10 cellular contexts compared by ENCODE assay signal in genomic region chr13:36817996-36818395, GRCh38. TPM values are rescaled to one million over a fixed set of nuclear protein-coding genes. Genes with fewer than 3 reads are reported as not detected.
DNase-seq lines count a peak whose midpoint lies in the region; ATAC-seq and TF ChIP-seq lines count a peak whose summit lies in the region.
"Had no signal": no experiment of that assay in that cellular context is flagged by ENCODE, and none has a peak within 500 bp of the region (broad histone marks: within the 10 kb centered on the region; RNA-seq: fewer than 3 reads in every experiment).

No MANE protein-coding gene starts in this region.

- ATAC-seq in GM21360 (IDR thresholded peaks at IDR 0.05; ENCODE audit: unreplicated experiment) (no peak), HG02571 (IDR thresholded peaks at IDR 0.05; ENCODE audit: unreplicated experiment) (no peak)

- intact Hi-C loops in left ventricle myocardium inferior (cut with micrococcal nuclease) (no loop called here), cardiac septum (cut with DNase I) (no loop called here)

- H3K4me1 ChIP-seq in left ventricle myocardium inferior (peaks cover 44% of the 10 kb centered on the region), iPS-20b (ENCODE audit: insufficient read depth, low read length) (peaks cover 14% of the 10 kb centered on the region; the same call in 1 of the 2 replicates)

- H3K36me3 ChIP-seq in left ventricle myocardium inferior (no peaks in the 10 kb centered on the region), WERI-Rb-1 (no peaks in the 10 kb centered on the region; the same call in 1 of the 2 replicates), iPS-20b (ENCODE audit: insufficient read depth, low read depth, low read length) (no peaks in the 10 kb centered on the region)

- TF ChIP-seq CTCF in left ventricle myocardium inferior (IDR thresholded peaks at IDR 0.05; ENCODE audit: borderline replicate concordance) (no peak), WERI-Rb-1 (IDR thresholded peaks at IDR 0.05; ENCODE audit: low read depth, low read length) (no peak)

- H3K4me3 ChIP-seq in left ventricle myocardium inferior = peak overlapping the region; percentile 93
- peak overlapping the region; percentile 69 for H3K4me3 ChIP-seq in WERI-Rb-1 (ENCODE audit: low read depth, low read length)
- H3K4me3 ChIP-seq in iPS-20b (ENCODE audit: low read length) = peak overlapping the region; percentile 85

- DNase-seq in left ventricle myocardium inferior = no peak
- no peak for DNase-seq in cardiac septum (ENCODE audit: low spot score)
- DNase-seq in WERI-Rb-1 = no peak
- peak; percentile 33 for DNase-seq in superior temporal gyrus (ENCODE audit: extremely low spot score)
- DNase-seq in KBM-7 = no peak
- DNase-seq: amniotic stem cell, NCI-H1048 had no signal

- no peak overlapping the region for H3K9ac ChIP-seq in iPS-20b (ENCODE audit: low read depth, low read length)

- H3K27ac ChIP-seq in left ventricle myocardium inferior (replicated peaks) = peak overlapping the region; percentile 84
- H3K27ac ChIP-seq in WERI-Rb-1 = no peak overlapping the region
- H3K27ac ChIP-seq in iPS-20b (ENCODE audit: low read length) = no peak overlapping the region

- H3K27me3 ChIP-seq in left ventricle myocardium inferior (ENCODE audit: low read depth) = no peaks in the 10 kb centered on the region
- no peaks in the 10 kb centered on the region for H3K27me3 ChIP-seq in WERI-Rb-1 (ENCODE audit: insufficient read depth, low read depth, severe bottlenecking)
- H3K27me3 ChIP-seq in iPS-20b (ENCODE audit: insufficient read depth, low read length) = peaks cover 9% of the 10 kb centered on the region; the same call in 1 of the 2 replicates

- in situ Hi-C loops in KBM-7 (cut with MboI; ENCODE audit: low pct_unique_long_range_greater_than_20kb, low sequenced_read_pairs) = no loop called here

- no peaks in the 10 kb centered on the region for H3K9me3 ChIP-seq in left ventricle myocardium inferior (replicated peaks)
- no peaks in the 10 kb centered on the region for H3K9me3 ChIP-seq in WERI-Rb-1 (ENCODE audit: severe bottlenecking)
- H3K9me3 ChIP-seq in iPS-20b (ENCODE audit: insufficient read depth, low read depth, low read length) = no peaks in the 10 kb centered on the region

RNA-seq across cellular contexts. Expression of gene RFXAP, which starts 1.0 kb away (rescaled TPM):
- total RNA-seq in left ventricle myocardium inferior = 4.2 TPM
- total RNA-seq in cardiac septum = 5.0 TPM
